In genomic region chr2:223215136-223215535, GRCh38 we compare ENCODE assay signal across 21 cellular contexts.
DNase-seq lines count a peak whose midpoint lies in the region; ATAC-seq, FAIRE-seq and TF ChIP-seq lines count a peak whose summit lies in the region.
"Had no signal": no experiment of that assay in that cellular context is flagged by ENCODE, and none has a peak within 500 bp of the region (broad histone marks: within the 10 kb centered on the region; RNA-seq: fewer than 3 reads in every experiment).

No MANE protein-coding gene starts in this region.

- peak overlapping the region; percentile 33; the same call in 1 of the 2 replicates for H2AFZ ChIP-seq in H1 (ENCODE audit: low read length)
- peak overlapping the region; percentile 28 for H2AFZ ChIP-seq in neuronal stem cell (ENCODE audit: low read length)
- H2AFZ ChIP-seq in smooth muscle cell (ENCODE audit: low read depth) = peak overlapping the region; percentile 75
- H2AFZ ChIP-seq: GM23248 had no signal

- CTCF ChIA-PET in H1 (lab: Charles Lee; ENCODE audit: partially characterized antibody) = interaction anchor here (1.1 to 2.2 kb wide), 3 partner anchors 12 to 244 kb away, joined by 3 to 9 read pairs (median 5); no protein-coding TSS in a partner anchor

- H3K14ac ChIP-seq in H1 (ENCODE audit: insufficient read length) = no peak overlapping the region
- H3K14ac ChIP-seq in neuronal stem cell (ENCODE audit: low read length) = no peak overlapping the region

- no peak for TF ChIP-seq CTCF in H1 (IDR thresholded peaks at IDR 0.05; ENCODE audit: control extremely low read depth in 1 of 3, insufficient read depth in 1 of 3, low read depth in 1 of 3, low read length in 3 of 3)
- no peak for TF ChIP-seq CTCF in smooth muscle cell (IDR thresholded peaks at IDR 0.05; ENCODE audit: borderline replicate concordance, insufficient read depth, poor library complexity, severe bottlenecking)
- TF ChIP-seq CTCF in WERI-Rb-1 (IDR thresholded peaks at IDR 0.05; ENCODE audit: low read depth, low read length) = no peak

- H3K9me3 ChIP-seq in H1 (ENCODE audit: insufficient read depth in 2 of 2, low read depth in 1 of 2, low read length in 1 of 2) (no peaks in the 10 kb centered on the region), neuronal stem cell (replicated peaks in 1 of 2; ENCODE audit: control insufficient read depth in 2 of 2, insufficient read depth in 1 of 2, low read depth in 1 of 2, low read length in 2 of 2) (peaks cover 0 to 5% of the 10 kb centered on the region in 2 donors), smooth muscle cell (replicated peaks; ENCODE audit: low read depth) (peaks cover 3% of the 10 kb centered on the region), WERI-Rb-1 (ENCODE audit: severe bottlenecking) (no peaks in the 10 kb centered on the region)

- POLR2A ChIA-PET in H1 (lab: Charles Lee; ENCODE audit: partially characterized antibody) = no interaction called here

- no peak overlapping the region for H3K56ac ChIP-seq in H1 (replicated peaks; ENCODE audit: insufficient read length, low read depth, low read length)

- H3K27me3 ChIP-seq in H1 (replicated peaks in 1 of 4; ENCODE audit: control insufficient read depth in 3 of 4, extremely low read depth in 1 of 4, insufficient read depth in 3 of 4, low read length in 3 of 4) (no peaks in the 10 kb centered on the region), neuronal stem cell (ENCODE audit: control insufficient read depth in 3 of 3, insufficient read depth in 3 of 3, low read depth in 1 of 3, low read length in 3 of 3) (no peaks in the 10 kb centered on the region), smooth muscle cell (ENCODE audit: low read depth) (no peaks in the 10 kb centered on the region), WERI-Rb-1 (ENCODE audit: insufficient read depth, low read depth, severe bottlenecking) (no peaks in the 10 kb centered on the region)
- H3K27me3 ChIP-seq: BLaER1 treated with 17β-estradiol and CSF1 and Interleukin-3, amounts not matched to agents 10 nM and 100 nM had no signal

- ATAC-seq in SK-N-SH treated with all-trans-retinoic acid at 6 μM for 48 hours (peak; percentile 75), HG03442 (IDR thresholded peaks at IDR 0.05; ENCODE audit: unreplicated experiment) (no peak), left lobe of liver (no peak)
- ATAC-seq: CD8-positive, alpha-beta T cell; Right ventricle myocardium inferior had no signal

- H3K23me2 ChIP-seq in H1 (ENCODE audit: low read depth, low read length) = no peaks in the 10 kb centered on the region

- no peak overlapping the region for H2BK120ac ChIP-seq in H1 (replicated peaks; ENCODE audit: low read depth, low read length)
- no peak overlapping the region for H2BK120ac ChIP-seq in neuronal stem cell (ENCODE audit: low read depth, low read length)

- H3K36me3 ChIP-seq in H1 (ENCODE audit: control insufficient read depth in 2 of 4, insufficient read depth in 4 of 4, low read length in 3 of 4) (no peaks in the 10 kb centered on the region), neuronal stem cell (replicated peaks in 1 of 2; ENCODE audit: control insufficient read depth in 2 of 2, insufficient read depth in 2 of 2, low read length in 2 of 2) (no peaks in the 10 kb centered on the region), smooth muscle cell (ENCODE audit: low read depth) (no peaks in the 10 kb centered on the region), WERI-Rb-1 (no peaks in the 10 kb centered on the region)
- H3K36me3 ChIP-seq: BLaER1 treated with 17β-estradiol and CSF1 and Interleukin-3, amounts not matched to agents 10 nM and 100 nM had no signal

- no peak for TF ChIP-seq POLR2A in H1 (IDR thresholded peaks at IDR 0.05; ENCODE audit: control extremely low read depth in 1 of 2, low read depth in 2 of 2, low read length in 2 of 2)

- no peak overlapping the region for H3K18ac ChIP-seq in H1 (ENCODE audit: extremely low read depth, low read length)
- H3K18ac ChIP-seq in neuronal stem cell (ENCODE audit: low read length) = no peak overlapping the region

- peaks cover 20% of the 10 kb centered on the region for H3F3A ChIP-seq in smooth muscle cell (ENCODE audit: low read depth)

- H3K27ac ChIP-seq in H1 (ENCODE audit: low read depth, low read length) (no peak overlapping the region), neuronal stem cell (replicated peaks; ENCODE audit: low read length) (no peak overlapping the region), smooth muscle cell (ENCODE audit: low read depth) (peak overlapping the region; percentile 88), WERI-Rb-1 (no peak overlapping the region)
- H3K27ac ChIP-seq: BLaER1 treated with 17β-estradiol and CSF1 and Interleukin-3, amounts not matched to agents 10 nM and 100 nM; GM23248 had no signal

- H3K79me1 ChIP-seq in H1 (ENCODE audit: low read depth, low read length) = no peaks in the 10 kb centered on the region
- no peaks in the 10 kb centered on the region for H3K79me1 ChIP-seq in neuronal stem cell (ENCODE audit: low read depth, low read length)

- H3K9ac ChIP-seq in H1 (replicated peaks in 1 of 4; ENCODE audit: extremely low read depth in 1 of 4, low read depth in 3 of 4, low read length in 3 of 4) = no peak overlapping the region
- H3K9ac ChIP-seq in neuronal stem cell (ENCODE audit: low read depth, low read length, poor library complexity) = no peak overlapping the region
- H3K9ac ChIP-seq in smooth muscle cell (ENCODE audit: low read depth) = peak overlapping the region; percentile 29
- H3K9ac ChIP-seq: BLaER1 treated with 17β-estradiol and CSF1 and Interleukin-3, amounts not matched to agents 10 nM and 100 nM; GM23248 had no signal

- H4K91ac ChIP-seq in H1 (replicated peaks; ENCODE audit: insufficient read length, low read length) (no peak overlapping the region), neuronal stem cell (ENCODE audit: low read depth, low read length, poor library complexity) (no peak overlapping the region)

- H2BK15ac ChIP-seq in H1 (ENCODE audit: low read length) = no peak overlapping the region
- no peak overlapping the region for H2BK15ac ChIP-seq in neuronal stem cell (ENCODE audit: low read length)

- TF ChIP-seq RAD21 in H1 (IDR thresholded peaks at IDR 0.05 in 1 of 2, conservative IDR thresholded peaks at IDR 0.05 in 1 of 2; ENCODE audit: low read depth in 2 of 2, low read length in 2 of 2) = no peak

- no peak overlapping the region for H2AK5ac ChIP-seq in H1 (ENCODE audit: low read depth, low read length)
- no peak overlapping the region for H2AK5ac ChIP-seq in neuronal stem cell (ENCODE audit: low read depth, low read length)

- TF ChIP-seq EP300 in H1 (IDR thresholded peaks at IDR 0.05; ENCODE audit: borderline replicate concordance in 1 of 2, low read depth in 2 of 2, low read length in 2 of 2) = no peak

- H2BK20ac ChIP-seq in H1 (ENCODE audit: low read length) = no peak overlapping the region

- H3K4me3 ChIP-seq in H1 (ENCODE audit: extremely low read depth in 1 of 4, insufficient read depth in 2 of 4, low read depth in 3 of 4, low read length in 4 of 4) (no peak overlapping the region), neuronal stem cell (ENCODE audit: low read length in 2 of 2) (no peak overlapping the region), smooth muscle cell (peak overlapping the region; percentile 10), WERI-Rb-1 (ENCODE audit: low read depth, low read length) (no peak overlapping the region)
- H3K4me3 ChIP-seq: BLaER1 treated with 17β-estradiol and CSF1 and Interleukin-3, amounts not matched to agents 10 nM and 100 nM; GM23248 had no signal

- H4K8ac ChIP-seq in H1 (ENCODE audit: extremely low read depth, insufficient read depth, low read length) (no peak overlapping the region), neuronal stem cell (ENCODE audit: low read depth, low read length) (no peak overlapping the region)

- WGBS in H1 (ENCODE audit: extremely low coverage in 1 of 2, insufficient coverage in 1 of 2, insufficient read length in 1 of 2, insufficient replicate concordance in 2 of 2, low coverage in 1 of 2, low lambda C conversion rate in 2 of 2, missing lambda C conversion rate in 1 of 2), 2 experiments = 69% methylated on average over 2 of the region's 2 CpGs; no CpG with 5 or more reads in 1 of the 2 experiments
- no CpG with 5 or more reads among the region's 2 CpGs for WGBS in neuronal stem cell (ENCODE audit: extremely low coverage in 2 of 2, insufficient read length in 2 of 2, insufficient replicate concordance in 1 of 2), 2 donors
- WGBS in smooth muscle cell (ENCODE audit: low lambda C conversion rate) = 41% methylated on average over 2 of the region's 2 CpGs

- H3K4me2 ChIP-seq in H1 (ENCODE audit: insufficient read depth in 1 of 2, low read depth in 2 of 2, low read length in 2 of 2) (no peak overlapping the region), neuronal stem cell (ENCODE audit: insufficient read depth, low read length, poor library complexity, severe bottlenecking) (no peak overlapping the region), smooth muscle cell (peak overlapping the region; percentile 69)
- H3K4me2 ChIP-seq: BLaER1 treated with 17β-estradiol and CSF1 and Interleukin-3, amounts not matched to agents 10 nM and 100 nM had no signal

- H3K79me2 ChIP-seq in H1 (ENCODE audit: control insufficient read depth in 1 of 2, insufficient read depth in 2 of 2, low read length in 2 of 2) = no peaks in the 10 kb centered on the region
- no peaks in the 10 kb centered on the region for H3K79me2 ChIP-seq in smooth muscle cell (ENCODE audit: low read depth)

- H3K4ac ChIP-seq in H1 (replicated peaks; ENCODE audit: insufficient read length, low read depth, low read length) (no peak overlapping the region), neuronal stem cell (ENCODE audit: low read length) (no peak overlapping the region)

- no peak overlapping the region for H3K23ac ChIP-seq in H1 (ENCODE audit: insufficient read length)
- no peak overlapping the region for H3K23ac ChIP-seq in neuronal stem cell (ENCODE audit: low read depth, low read length, poor library complexity)

- DNase-seq in H1 (ENCODE audit: low read depth in 1 of 2, low spot score in 2 of 2) (no peak), neuronal stem cell (ENCODE audit: low spot score) (no peak), smooth muscle cell (lab: John Stamatoyannopoulos, UW; ENCODE audit: unreplicated experiment) (no peak), WERI-Rb-1 (no peak), left lobe of liver (ENCODE audit: low spot score) (no peak), occipital lobe (lab: John Stamatoyannopoulos, UW) (no peak)
- DNase-seq: CD8-positive, alpha-beta T cell; DMS79; GM23248; HCEC 1CT; IMR-90; NCI-H1048; NCI-H1436; NCI-H2029 treated with DMSO at 0.1 percent for 48 hours; NCI-H2171 treated with DMSO at 0.1 percent for 48 hours had no signal

- H4K20me1 ChIP-seq in H1 (replicated peaks in 1 of 2; ENCODE audit: control insufficient read depth in 1 of 2, insufficient read depth in 2 of 2, low read length in 2 of 2) (no peaks in the 10 kb centered on the region), smooth muscle cell (ENCODE audit: low read depth) (no peaks in the 10 kb centered on the region)
- H4K20me1 ChIP-seq: BLaER1 treated with 17β-estradiol and CSF1 and Interleukin-3, amounts not matched to agents 10 nM and 100 nM had no signal

- FAIRE-seq in H1 (lab: Jason Lieb, UNC) = no peak
- FAIRE-seq: HTR-8/SVneo, RCC 7860 had no signal

- H4K5ac ChIP-seq in H1 (ENCODE audit: insufficient read length, low read depth, low read length) = no peak overlapping the region

- H3K4me1 ChIP-seq in H1 (replicated peaks in 1 of 4; ENCODE audit: control insufficient read depth in 3 of 4, insufficient read depth in 4 of 4, low read length in 3 of 4) (peaks cover 0 to 5% (median 2%) of the 10 kb centered on the region in 4 experiments; a peak in 2 of 7 replicates), neuronal stem cell (ENCODE audit: control insufficient read depth in 2 of 2, insufficient read depth in 1 of 2, low read depth in 1 of 2, low read length in 2 of 2) (peaks cover 0 to 2% of the 10 kb centered on the region in 2 donors), smooth muscle cell (ENCODE audit: low read depth) (peaks cover 6% of the 10 kb centered on the region)
- H3K4me1 ChIP-seq: BLaER1 treated with 17β-estradiol and CSF1 and Interleukin-3, amounts not matched to agents 10 nM and 100 nM had no signal

- no peak overlapping the region for H2BK12ac ChIP-seq in H1 (ENCODE audit: low read depth, low read length)
- no peak overlapping the region for H2BK12ac ChIP-seq in neuronal stem cell (ENCODE audit: low read length)

- no peak overlapping the region for H2BK5ac ChIP-seq in H1 (ENCODE audit: low read depth, low read length)
- H2BK5ac ChIP-seq in neuronal stem cell (ENCODE audit: low read length) = no peak overlapping the region
